In genomic region chr3:632571-633170, GRCh38 we compare ENCODE assay signal across 8 cellular contexts.
DNase-seq lines count a peak whose midpoint lies in the region; ATAC-seq lines count a peak whose summit lies in the region.

No MANE protein-coding gene starts in this region.

- H3K36me3 Mint-ChIP-seq in activated naive CD8-positive, alpha-beta T cell treated with anti-CD3 and anti-CD28 coated beads for 36 hours = no peaks in the 10 kb centered on the region

- H3K4me3 Mint-ChIP-seq in activated naive CD8-positive, alpha-beta T cell treated with anti-CD3 and anti-CD28 coated beads for 36 hours = no peak overlapping the region

- peak; percentile 29 for DNase-seq in CD1c-positive myeloid dendritic cell (ENCODE audit: extremely low spot score)
- peak; percentile 13 for DNase-seq in NCI-H2107 treated with DMSO at 0.1 percent for 48 hours (lab: John Stamatoyannopoulos, UW; ENCODE audit: unreplicated experiment)
- peak; percentile 17 for DNase-seq in activated naive CD8-positive, alpha-beta T cell treated with anti-CD3 and anti-CD28 coated beads for 36 hours
- DNase-seq in hypothalamus (lab: John Stamatoyannopoulos, UW) = peak in 36 of 51 donors; percentile 1 to 69 (median 33)
- DNase-seq in stimulated activated CD4-positive, alpha-beta T cell treated with anti-CD3 and anti-CD28 coated beads, Interleukin-4, amount 100 ng/mL, for 48 hours (ENCODE audit: low read depth in 2 of 2) = peak; percentile 19 to 29

- H3K4me1 Mint-ChIP-seq in activated naive CD8-positive, alpha-beta T cell treated with anti-CD3 and anti-CD28 coated beads for 36 hours = no peaks in the 10 kb centered on the region

- no peak overlapping the region for H3K27ac Mint-ChIP-seq in activated naive CD8-positive, alpha-beta T cell treated with anti-CD3 and anti-CD28 coated beads for 36 hours

- ATAC-seq in GM18502 (IDR thresholded peaks at IDR 0.05; ENCODE audit: poor library complexity, unreplicated experiment) (peak; percentile 85), HG02973 (IDR thresholded peaks at IDR 0.05; ENCODE audit: unreplicated experiment) (peak; percentile 83), HG02840 (IDR thresholded peaks at IDR 0.05; ENCODE audit: low FRiP score, unreplicated experiment) (no peak)

- H3K27me3 Mint-ChIP-seq in activated naive CD8-positive, alpha-beta T cell treated with anti-CD3 and anti-CD28 coated beads for 36 hours = no peaks in the 10 kb centered on the region

- no peaks in the 10 kb centered on the region for H3K9me3 Mint-ChIP-seq in activated naive CD8-positive, alpha-beta T cell treated with anti-CD3 and anti-CD28 coated beads for 36 hours
